2 cellular contexts compared by ENCODE assay signal in genomic region chr19:1150333-1151036, GRCh38.
TF ChIP-seq lines count a peak whose summit lies in the region.

No MANE protein-coding gene starts in this region.

TF ChIP-seq in HEK293, 187 proteins besides CTCF, POLR2A, EP300 and RAD21:
- TF ChIP-seq SP3 (tag by site-specific recombination; IDR thresholded peaks at IDR 0.05) (no peak), GLIS2 (tag by site-specific recombination; IDR thresholded peaks at IDR 0.05) (0 out of 2 replicates have a peak, but pooled peaks have one; percentile 14)
TF ChIP-seq in HEK293: peak in this region for 1.

TF ChIP-seq in GM12878, 131 proteins besides CTCF, POLR2A, EP300 and RAD21:
- TF ChIP-seq STAT1 (conservative IDR thresholded peaks at IDR 0.05) (no peak), NRF1 (conservative IDR thresholded peaks at IDR 0.05; ENCODE audit: low read depth, low read length) (no peak), RB1 (IDR thresholded peaks at IDR 0.05; ENCODE audit: borderline replicate concordance) (no peak), ZSCAN29 (IDR thresholded peaks at IDR 0.05) (no peak), BMI1 (IDR thresholded peaks at IDR 0.05; ENCODE audit: borderline replicate concordance) (no peak), NBN (IDR thresholded peaks at IDR 0.05) (no peak), JUND (IDR thresholded peaks at IDR 0.05; ENCODE audit: low read depth, low read length) (no peak), ATF7 (IDR thresholded peaks at IDR 0.05; ENCODE audit: low read depth) (no peak), MYB (IDR thresholded peaks at IDR 0.05; ENCODE audit: borderline replicate concordance, low read depth, low read length) (no peak), RFX5 (IDR thresholded peaks at IDR 0.05; ENCODE audit: low read depth, low read length) (no peak), ZBTB33 (IDR thresholded peaks at IDR 0.05) (no peak), EZH2 (IDR thresholded peaks at IDR 0.05; ENCODE audit: borderline replicate concordance, control insufficient read depth, low read depth, low read length) (no peak), RUNX3 (IDR thresholded peaks at IDR 0.05; ENCODE audit: low read length) (no peak), IKZF2 (IDR thresholded peaks at IDR 0.05) (no peak), SUPT20H (IDR thresholded peaks at IDR 0.05; ENCODE audit: borderline replicate concordance, control insufficient read depth, low read depth, low read length) (no peak)
- TF ChIP-seq, protein P1, sequence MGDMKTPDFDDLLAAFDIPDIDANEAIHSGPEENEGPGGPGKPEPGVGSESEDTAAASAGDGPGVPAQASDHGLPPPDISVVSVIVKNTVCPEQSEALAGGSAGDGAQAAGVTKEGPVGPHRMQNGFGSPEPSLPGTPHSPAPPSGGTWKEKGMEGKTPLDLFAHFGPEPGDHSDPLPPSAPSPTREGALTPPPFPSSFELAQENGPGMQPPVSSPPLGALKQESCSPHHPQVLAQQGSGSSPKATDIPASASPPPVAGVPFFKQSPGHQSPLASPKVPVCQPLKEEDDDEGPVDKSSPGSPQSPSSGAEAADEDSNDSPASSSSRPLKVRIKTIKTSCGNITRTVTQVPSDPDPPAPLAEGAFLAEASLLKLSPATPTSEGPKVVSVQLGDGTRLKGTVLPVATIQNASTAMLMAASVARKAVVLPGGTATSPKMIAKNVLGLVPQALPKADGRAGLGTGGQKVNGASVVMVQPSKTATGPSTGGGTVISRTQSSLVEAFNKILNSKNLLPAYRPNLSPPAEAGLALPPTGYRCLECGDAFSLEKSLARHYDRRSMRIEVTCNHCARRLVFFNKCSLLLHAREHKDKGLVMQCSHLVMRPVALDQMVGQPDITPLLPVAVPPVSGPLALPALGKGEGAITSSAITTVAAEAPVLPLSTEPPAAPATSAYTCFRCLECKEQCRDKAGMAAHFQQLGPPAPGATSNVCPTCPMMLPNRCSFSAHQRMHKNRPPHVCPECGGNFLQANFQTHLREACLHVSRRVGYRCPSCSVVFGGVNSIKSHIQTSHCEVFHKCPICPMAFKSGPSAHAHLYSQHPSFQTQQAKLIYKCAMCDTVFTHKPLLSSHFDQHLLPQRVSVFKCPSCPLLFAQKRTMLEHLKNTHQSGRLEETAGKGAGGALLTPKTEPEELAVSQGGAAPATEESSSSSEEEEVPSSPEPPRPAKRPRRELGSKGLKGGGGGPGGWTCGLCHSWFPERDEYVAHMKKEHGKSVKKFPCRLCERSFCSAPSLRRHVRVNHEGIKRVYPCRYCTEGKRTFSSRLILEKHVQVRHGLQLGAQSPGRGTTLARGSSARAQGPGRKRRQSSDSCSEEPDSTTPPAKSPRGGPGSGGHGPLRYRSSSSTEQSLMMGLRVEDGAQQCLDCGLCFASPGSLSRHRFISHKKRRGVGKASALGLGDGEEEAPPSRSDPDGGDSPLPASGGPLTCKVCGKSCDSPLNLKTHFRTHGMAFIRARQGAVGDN (IDR thresholded peaks at IDR 0.05): no peak
- TF ChIP-seq, protein P2, sequence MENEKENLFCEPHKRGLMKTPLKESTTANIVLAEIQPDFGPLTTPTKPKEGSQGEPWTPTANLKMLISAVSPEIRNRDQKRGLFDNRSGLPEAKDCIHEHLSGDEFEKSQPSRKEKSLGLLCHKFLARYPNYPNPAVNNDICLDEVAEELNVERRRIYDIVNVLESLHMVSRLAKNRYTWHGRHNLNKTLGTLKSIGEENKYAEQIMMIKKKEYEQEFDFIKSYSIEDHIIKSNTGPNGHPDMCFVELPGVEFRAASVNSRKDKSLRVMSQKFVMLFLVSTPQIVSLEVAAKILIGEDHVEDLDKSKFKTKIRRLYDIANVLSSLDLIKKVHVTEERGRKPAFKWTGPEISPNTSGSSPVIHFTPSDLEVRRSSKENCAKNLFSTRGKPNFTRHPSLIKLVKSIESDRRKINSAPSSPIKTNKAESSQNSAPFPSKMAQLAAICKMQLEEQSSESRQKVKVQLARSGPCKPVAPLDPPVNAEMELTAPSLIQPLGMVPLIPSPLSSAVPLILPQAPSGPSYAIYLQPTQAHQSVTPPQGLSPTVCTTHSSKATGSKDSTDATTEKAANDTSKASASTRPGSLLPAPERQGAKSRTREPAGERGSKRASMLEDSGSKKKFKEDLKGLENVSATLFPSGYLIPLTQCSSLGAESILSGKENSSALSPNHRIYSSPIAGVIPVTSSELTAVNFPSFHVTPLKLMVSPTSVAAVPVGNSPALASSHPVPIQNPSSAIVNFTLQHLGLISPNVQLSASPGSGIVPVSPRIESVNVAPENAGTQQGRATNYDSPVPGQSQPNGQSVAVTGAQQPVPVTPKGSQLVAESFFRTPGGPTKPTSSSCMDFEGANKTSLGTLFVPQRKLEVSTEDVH (IDR thresholded peaks at IDR 0.05; ENCODE audit: low read depth, partially characterized antibody): no peak
